ENCODE assay signal across 8 cellular contexts in the genomic region with DNA sequence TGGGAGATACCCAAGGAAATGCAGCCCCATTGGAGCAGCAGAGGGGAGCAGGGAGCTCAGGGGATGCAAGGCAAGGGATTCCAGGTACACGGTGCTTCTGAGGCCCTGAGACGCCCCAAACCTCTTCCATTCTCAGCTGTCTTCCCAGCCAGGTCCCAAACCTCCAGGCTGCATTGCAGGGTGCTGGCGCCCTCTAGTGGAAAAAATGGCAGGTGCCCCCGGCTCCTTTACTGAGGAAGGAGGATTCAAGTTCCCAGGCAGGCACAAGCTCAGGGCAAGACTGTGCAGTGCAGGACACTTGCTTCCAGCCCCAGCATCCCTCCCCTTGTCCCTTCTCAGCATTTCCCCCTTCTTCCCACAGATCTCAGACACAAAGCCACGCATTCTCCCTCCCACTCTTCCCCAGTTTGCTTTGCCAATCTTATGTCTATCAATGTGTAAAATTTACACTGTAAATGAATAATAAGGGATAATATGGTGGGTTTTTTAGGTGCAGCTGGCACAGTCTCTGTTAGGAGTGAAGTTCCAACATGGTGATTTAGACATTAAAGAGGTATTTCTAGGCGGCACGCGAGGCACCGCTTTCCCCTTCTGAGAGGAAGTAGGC. TPM values are rescaled to one million over a fixed set of nuclear protein-coding genes. Genes with fewer than 3 reads are reported as not detected.
DNase-seq lines count a peak whose midpoint lies in the region; ATAC-seq and TF ChIP-seq lines count a peak whose summit lies in the region.

No MANE protein-coding gene starts in this region.

- 39 to 64% (median 45%) methylated on average over 8 to 9 of the region's 9 CpGs for WGBS in heart left ventricle, 4 donors
- WGBS in psoas muscle, 3 donors = 36 to 48% (median 46%) methylated on average over 9 of the region's 9 CpGs
- WGBS in aorta, 2 donors = 44 to 48% methylated on average over 9 of the region's 9 CpGs

- no peaks in the 10 kb centered on the region for H3K36me3 ChIP-seq in CD8-positive, alpha-beta T cell (ENCODE audit: insufficient read depth, low read length)
- peaks cover 0 to 13% (median 0%) of the 10 kb centered on the region in 9 donors for H3K36me3 ChIP-seq in heart left ventricle
- no peaks in the 10 kb centered on the region for H3K36me3 ChIP-seq in psoas muscle (ENCODE audit: insufficient read depth in 1 of 2, low read depth in 1 of 2)
- no peaks in the 10 kb centered on the region for H3K36me3 ChIP-seq in aorta (ENCODE audit: control insufficient read depth in 1 of 2, insufficient read depth in 2 of 2, low read length in 1 of 2)

- H3K4me3 Mint-ChIP-seq in CD8-positive, alpha-beta T cell = no peak overlapping the region
- no peak overlapping the region for H3K4me3 Mint-ChIP-seq in activated naive CD8-positive, alpha-beta T cell treated with anti-CD3 and anti-CD28 coated beads for 36 hours

- ATAC-seq in CD8-positive, alpha-beta T cell = peak; percentile 45
- peak; percentile 61 for ATAC-seq in GM19455 (IDR thresholded peaks at IDR 0.05; ENCODE audit: unreplicated experiment)
- ATAC-seq in heart left ventricle = peak; percentile 58 to 79 (median 70)
- peak; percentile 74 to 88 (median 78) for ATAC-seq in psoas muscle
- peak; percentile 75 for ATAC-seq in aorta (ENCODE audit: low FRiP score)

- H3K27ac Mint-ChIP-seq in CD8-positive, alpha-beta T cell = no peak overlapping the region
- no peak overlapping the region for H3K27ac Mint-ChIP-seq in activated naive CD8-positive, alpha-beta T cell treated with anti-CD3 and anti-CD28 coated beads for 36 hours

- peak; percentile 83 for TF ChIP-seq CTCF in CD8-positive, alpha-beta T cell (IDR thresholded peaks at IDR 0.05)
- peak; percentile 72 to 95 (median 88) for TF ChIP-seq CTCF in heart left ventricle (IDR thresholded peaks at IDR 0.05)
- TF ChIP-seq CTCF in psoas muscle (IDR thresholded peaks at IDR 0.05) = peak; percentile 82

- H3K36me3 Mint-ChIP-seq in CD8-positive, alpha-beta T cell = no peaks in the 10 kb centered on the region
- no peaks in the 10 kb centered on the region for H3K36me3 Mint-ChIP-seq in activated naive CD8-positive, alpha-beta T cell treated with anti-CD3 and anti-CD28 coated beads for 36 hours

- no peaks in the 10 kb centered on the region for H3K9me3 ChIP-seq in CD8-positive, alpha-beta T cell (ENCODE audit: low read length)
- no peaks in the 10 kb centered on the region for H3K9me3 ChIP-seq in heart left ventricle
- H3K9me3 ChIP-seq in psoas muscle = no peaks in the 10 kb centered on the region
- no peaks in the 10 kb centered on the region for H3K9me3 ChIP-seq in aorta (ENCODE audit: control insufficient read depth, low read length)

- DNase-seq in CD8-positive, alpha-beta T cell = peak; percentile 17 to 68 (median 46)
- DNase-seq in Jurkat, Clone E6-1 (ENCODE audit: low read depth, low spot score) = peak; percentile 39
- DNase-seq in SK-N-DZ (ENCODE audit: low spot score) (peak; percentile 74), heart left ventricle (peak; percentile 44 to 84 (median 65)), psoas muscle (peak; percentile 64 to 79), aorta (peak; percentile 73 to 88)
- DNase-seq in activated naive CD8-positive, alpha-beta T cell treated with anti-CD3 and anti-CD28 coated beads for 36 hours = peak; percentile 57

- H3K27ac ChIP-seq in CD8-positive, alpha-beta T cell (ENCODE audit: low read depth, low read length) = no peak overlapping the region
- H3K27ac ChIP-seq in heart left ventricle = no peak overlapping the region
- no peak overlapping the region for H3K27ac ChIP-seq in psoas muscle
- no peak overlapping the region for H3K27ac ChIP-seq in aorta (ENCODE audit: low read depth in 1 of 2, low read length in 2 of 2)

- no peaks in the 10 kb centered on the region for H3K4me1 Mint-ChIP-seq in CD8-positive, alpha-beta T cell (ENCODE audit: low read depth)
- H3K4me1 Mint-ChIP-seq in activated naive CD8-positive, alpha-beta T cell treated with anti-CD3 and anti-CD28 coated beads for 36 hours = peaks cover 3% of the 10 kb centered on the region

- H3K27me3 ChIP-seq in CD8-positive, alpha-beta T cell (ENCODE audit: insufficient read depth, low read length) = no peaks in the 10 kb centered on the region
- H3K27me3 ChIP-seq in heart left ventricle (no peaks in the 10 kb centered on the region), psoas muscle (ENCODE audit: insufficient read depth in 3 of 3, low read length in 2 of 3) (no peaks in the 10 kb centered on the region), aorta (ENCODE audit: control insufficient read depth in 1 of 2, insufficient read depth in 2 of 2, low read length in 1 of 2) (no peaks in the 10 kb centered on the region)

- POLR2A ChIA-PET in CD8-positive, alpha-beta T cell (lab: Charles Lee) = no interaction called here

- no peaks in the 10 kb centered on the region for H3K4me1 ChIP-seq in CD8-positive, alpha-beta T cell (ENCODE audit: insufficient read depth, low read length)
- peaks cover 0 to 4% (median 0%) of the 10 kb centered on the region in 12 donors for H3K4me1 ChIP-seq in heart left ventricle
- H3K4me1 ChIP-seq in psoas muscle = no peaks in the 10 kb centered on the region
- H3K4me1 ChIP-seq in aorta (ENCODE audit: control insufficient read depth in 1 of 2, insufficient read depth in 2 of 2, low read length in 2 of 2) = no peaks in the 10 kb centered on the region

- CTCF ChIA-PET in CD8-positive, alpha-beta T cell (lab: Charles Lee) = interaction anchor here (0.6 to 3.8 kb wide), 26 partner anchors 8 to 1579 kb away, joined by 3 to 29 read pairs (median 4); no protein-coding TSS in a partner anchor

- no peaks in the 10 kb centered on the region for H3K9me3 Mint-ChIP-seq in CD8-positive, alpha-beta T cell
- no peaks in the 10 kb centered on the region for H3K9me3 Mint-ChIP-seq in activated naive CD8-positive, alpha-beta T cell treated with anti-CD3 and anti-CD28 coated beads for 36 hours

- TF ChIP-seq POLR2A in heart left ventricle (IDR thresholded peaks at IDR 0.05) = no peak

- no peak overlapping the region for H3K4me3 ChIP-seq in CD8-positive, alpha-beta T cell (ENCODE audit: low read depth, low read length)
- H3K4me3 ChIP-seq in Jurkat, Clone E6-1 (ENCODE audit: low read length) = no peak overlapping the region
- H3K4me3 ChIP-seq in heart left ventricle = no peak overlapping the region
- no peak overlapping the region for H3K4me3 ChIP-seq in psoas muscle
- H3K4me3 ChIP-seq in aorta (ENCODE audit: low read length in 2 of 2) = no peak overlapping the region

- intact Hi-C loops in CD8-positive, alpha-beta T cell (cut with DNase I, micrococcal nuclease) = loop anchor here in 1 of 2 experiments (2.0 to 5.0 kb wide), 5 partner anchors 300 to 1825 kb away; no protein-coding TSS in a partner anchor
- intact Hi-C loops in heart left ventricle (cut with DNase I) = loop anchor here in 8 of 10 donors (5.0 to 10.0 kb wide), 7 partner anchors 177 to 1065 kb away; partner anchors contain the start of gene ADRA2A (in 1 of the 8)
- intact Hi-C loops in psoas muscle (cut with DNase I) = no loop called here
- intact Hi-C loops in aorta (cut with DNase I) = loop anchor here (5.0 to 10.0 kb wide), 3 partner anchors 175 to 383 kb away; no protein-coding TSS in a partner anchor

- peaks cover 6% of the 10 kb centered on the region for H3K27me3 Mint-ChIP-seq in CD8-positive, alpha-beta T cell (ENCODE audit: low read depth)
- no peaks in the 10 kb centered on the region for H3K27me3 Mint-ChIP-seq in activated naive CD8-positive, alpha-beta T cell treated with anti-CD3 and anti-CD28 coated beads for 36 hours

RNA-seq across cellular contexts. Expression of gene GPAM, which starts 46.1 kb away (rescaled TPM):
- total RNA-seq in CD8-positive, alpha-beta T cell = 1 to 10 TPM; 3.2 to 4.2 TPM
- 6.3 TPM for polyA plus RNA-seq in Jurkat, Clone E6-1 (2012; ENCODE audit: insufficient read depth, insufficient read length)
- polyA plus RNA-seq in SK-N-DZ (2014; cell fraction: cytosol; rRNA removed) = 51.4 and 77.1 TPM in 2 replicates
- polyA plus RNA-seq in SK-N-DZ (2014; cell fraction: nucleus; rRNA removed) = 50.1 and 56.6 TPM in 2 replicates
- total RNA-seq in activated naive CD8-positive, alpha-beta T cell treated with anti-CD3 and anti-CD28 coated beads for 36 hours = 10 to 100 TPM; 12.7 to 14.2 TPM
- total RNA-seq in heart left ventricle (100 to 1,000 TPM in 1 of 9 donors, 10 to 100 TPM in 6, 1 to 10 TPM in 2; 8.7 to 104 (median 16.9) TPM), psoas muscle (10 to 100 TPM; 10.2 to 20.1 (median 12.6) TPM), aorta (10 to 100 TPM; 11.4 to 13.7 TPM)
- polyA plus RNA-seq in heart left ventricle (10 to 100 TPM in 1 of 2 donors, 1 to 10 TPM in 1; 5.8 to 18.7 TPM), psoas muscle (10 to 100 TPM in 1 of 3 donors, 1 to 10 TPM in 2; 3.2 to 11.9 (median 9.1) TPM), aorta (1 to 10 TPM; 2.6 to 3.1 TPM)

Comparison
In these comparisons a context has a peak if more than half of its experiments do, and no peak if none do; other contexts are left out.
1. intact Hi-C loops: an anchor here in heart left ventricle (5.0 to 10.0 kb wide) and aorta (5.0 to 10.0 kb wide); none called in psoas muscle.